In genomic region chr13:95239293-95239692, GRCh38 we compare ENCODE assay signal across 14 cellular contexts.
A peak's percentile ranks its signal among the peaks of the same experiment; 100 is the strongest.
DNase-seq lines count a peak whose midpoint lies in the region; ATAC-seq, FAIRE-seq and TF ChIP-seq lines count a peak whose summit lies in the region.
"Had no signal": no experiment of that assay in that cellular context is flagged by ENCODE, and none has a peak within 500 bp of the region (broad histone marks: within the 10 kb centered on the region; RNA-seq: fewer than 3 reads in every experiment).

No MANE protein-coding gene starts in this region.

- H3K27me3 ChIP-seq in small intestine (ENCODE audit: control insufficient read depth in 2 of 2, insufficient read depth in 2 of 2, low read length in 2 of 2): no peaks in the 10 kb centered on the region
- H3K27me3 ChIP-seq: right lobe of liver had no signal

- H3K4me3 Mint-ChIP-seq in T-helper 17 cell: no peak overlapping the region
- H3K4me3 Mint-ChIP-seq: CD4-positive, CD25-positive, alpha-beta regulatory T cell; central memory CD8-positive, alpha-beta T cell had no signal

- H3K27me3 Mint-ChIP-seq in T-helper 17 cell: no peaks in the 10 kb centered on the region
- H3K27me3 Mint-ChIP-seq: CD4-positive, CD25-positive, alpha-beta regulatory T cell; central memory CD8-positive, alpha-beta T cell had no signal

- no peak overlapping the region for H3K4me3 ChIP-seq in small intestine (ENCODE audit: low read depth in 1 of 2, low read length in 2 of 2)
- H3K4me3 ChIP-seq: lower lobe of right lung, right lobe of liver had no signal

- FAIRE-seq in small intestine (lab: Jason Lieb, UNC): no peak
- FAIRE-seq: frontal cortex had no signal

- H3K27ac ChIP-seq in small intestine (ENCODE audit: low read depth in 1 of 2, low read length in 1 of 2): no peak overlapping the region
- H3K27ac ChIP-seq: lower lobe of right lung, right lobe of liver had no signal

- no peak overlapping the region for H3K27ac Mint-ChIP-seq in T-helper 17 cell
- H3K27ac Mint-ChIP-seq: CD4-positive, CD25-positive, alpha-beta regulatory T cell had no signal

- peaks cover 7% of the 10 kb centered on the region for H3K4me1 Mint-ChIP-seq in T-helper 17 cell
- H3K4me1 Mint-ChIP-seq: central memory CD8-positive, alpha-beta T cell had no signal

- WGBS in small intestine, 3 donors: 54 to 78% (median 70%) methylated on average over 2 of the region's 2 CpGs

- no peaks in the 10 kb centered on the region for H3K9me3 ChIP-seq in small intestine (ENCODE audit: control insufficient read depth, low read depth)
- no peaks in the 10 kb centered on the region for H3K9me3 ChIP-seq in T-helper 17 cell (ENCODE audit: control insufficient read depth, low read length, poor library complexity, severe bottlenecking)
- H3K9me3 ChIP-seq: lower lobe of right lung, right lobe of liver had no signal

- no peak for TF ChIP-seq POLR2A in GM18505 (IDR thresholded peaks at IDR 0.05; ENCODE audit: borderline replicate concordance, extremely low read depth, insufficient read depth, insufficient read length)

- no peaks in the 10 kb centered on the region for H3K36me3 ChIP-seq in small intestine (ENCODE audit: control insufficient read depth in 2 of 2, insufficient read depth in 2 of 2, low read length in 2 of 2)
- H3K36me3 ChIP-seq: lower lobe of right lung, right lobe of liver had no signal

- DNase-seq in UCSD-AML1 (lab: John Stamatoyannopoulos, UW; ENCODE audit: unreplicated experiment) (peak; percentile 15), small intestine (no peak), NCI-H345 (lab: John Stamatoyannopoulos, UW) (no peak), T-helper 17 cell (no peak)
- DNase-seq: CD4-positive, CD25-positive, alpha-beta regulatory T cell; lower lobe of right lung; NCI-H446; right lobe of liver had no signal

- H3K4me1 ChIP-seq in small intestine (ENCODE audit: control insufficient read depth in 2 of 2, insufficient read depth in 1 of 2, low read depth in 1 of 2, low read length in 1 of 2): no peaks in the 10 kb centered on the region
- H3K4me1 ChIP-seq: right lobe of liver had no signal

- no peaks in the 10 kb centered on the region for H3K36me3 Mint-ChIP-seq in T-helper 17 cell (ENCODE audit: low read depth)

- peak; percentile 51 for ATAC-seq in GM18505 (IDR thresholded peaks at IDR 0.05; ENCODE audit: unreplicated experiment)
- peak; percentile 54 for ATAC-seq in GM21528 (IDR thresholded peaks at IDR 0.05; ENCODE audit: low FRiP score, unreplicated experiment)
- peak; percentile 73 for ATAC-seq in HG03378 (IDR thresholded peaks at IDR 0.05; ENCODE audit: unreplicated experiment)
- no peak for ATAC-seq in T-helper 17 cell
- no peak for ATAC-seq in GM21526 (IDR thresholded peaks at IDR 0.05; ENCODE audit: low FRiP score, unreplicated experiment)
- ATAC-seq: lower lobe of right lung, right lobe of liver had no signal

Comparison
In these comparisons a context has a peak if more than half of its experiments do, and no peak if none do; other contexts are left out.
1. ATAC-seq: peak in GM18505 (single experiment), GM21528 (single experiment) and HG03378 (single experiment); none in T-helper 17 cell (single experiment) and GM21526 (single experiment).